Comparison of ENCODE assay signal across 8 cellular contexts in genomic region chr15:96356494-96357455, GRCh38. TPM values are rescaled to one million over a fixed set of nuclear protein-coding genes. Genes with fewer than 3 reads are reported as not detected.
A peak's percentile ranks its signal among the peaks of the same experiment; 100 is the strongest.
DNase-seq lines count a peak whose midpoint lies in the region; ATAC-seq and TF ChIP-seq lines count a peak whose summit lies in the region.

No MANE protein-coding gene starts in this region.

- H3K9ac ChIP-seq in colonic mucosa (ENCODE audit: low read depth in 2 of 2, low read length in 2 of 2): peak overlapping the region; percentile 46 to 52

- DNase-seq in 8988T (peak; percentile 68), NCI-H345 (lab: John Stamatoyannopoulos, UW) (peak; percentile 74), colonic mucosa (peak; percentile 89), right lobe of liver (peak; percentile 80 to 86 (median 85))
- DNase-seq in activated CD4-positive, alpha-beta T cell treated with anti-CD3 and anti-CD28 coated beads for 24 hours (ENCODE audit: low read depth in 2 of 2): peak; percentile 47 to 71
- DNase-seq in stimulated activated CD4-positive, alpha-beta T cell treated with anti-CD3 and anti-CD28 coated beads, TNF-alpha, amount 100 ng/mL, for 1 hour (ENCODE audit: low read depth in 3 of 3, low spot score in 1 of 3): peak in 2 of 3 donors; percentile 15 to 60

- WGBS in right lobe of liver (ENCODE audit: insufficient coverage, low coverage, low lambda C conversion rate, missing lambda C conversion rate): under 1% methylated on average over 40 of the region's 67 CpGs

- no peak for TF ChIP-seq POLR2A in right lobe of liver (IDR thresholded peaks at IDR 0.05)

- ATAC-seq in GM18511 (IDR thresholded peaks at IDR 0.05; ENCODE audit: unreplicated experiment): peak; percentile 90
- ATAC-seq in HG02981 (IDR thresholded peaks at IDR 0.05; ENCODE audit: unreplicated experiment): peak; percentile 66
- ATAC-seq in right lobe of liver: peak; percentile 70 to 78 (median 76)

- H3K4me1 ChIP-seq in colonic mucosa (peaks cover 4% of the 10 kb centered on the region), right lobe of liver (peaks cover 0 to 24% (median 4%) of the 10 kb centered on the region in 4 donors)

- H3K27me3 ChIP-seq in colonic mucosa: peaks cover 52% of the 10 kb centered on the region
- H3K27me3 ChIP-seq in right lobe of liver: no peaks in the 10 kb centered on the region

- intact Hi-C loops in colonic mucosa (cut with DNase I) (loop anchor here (2.0 to 10.0 kb wide), 3 partner anchors 30 to 1398 kb away; no protein-coding TSS in a partner anchor), right lobe of liver (cut with DNase I) (loop anchor here in 1 of 2 donors (10.0 kb wide), 1 partner anchor 538 kb away; no protein-coding TSS in a partner anchor)

- H3K27ac ChIP-seq in colonic mucosa (peak overlapping the region; percentile 20), right lobe of liver (peak overlapping the region; percentile 17 to 60 (median 58))

- no peaks in the 10 kb centered on the region for H3K9me3 ChIP-seq in colonic mucosa
- H3K9me3 ChIP-seq in right lobe of liver: no peaks in the 10 kb centered on the region

- H3K4me3 ChIP-seq in colonic mucosa (peak overlapping the region; percentile 58), right lobe of liver (peak overlapping the region; percentile 60 to 70 (median 64))

- H3K36me3 ChIP-seq in colonic mucosa (no peaks in the 10 kb centered on the region), right lobe of liver (no peaks in the 10 kb centered on the region)

- peak; percentile 99 for TF ChIP-seq CTCF in colonic mucosa (IDR thresholded peaks at IDR 0.05)
- TF ChIP-seq CTCF in right lobe of liver (IDR thresholded peaks at IDR 0.05): peak; percentile 95 to 97 (median 96)

RNA-seq across cellular contexts. Expression of gene NR2F2, which starts 26.3 kb away (rescaled TPM):
- total RNA-seq in colonic mucosa (10 to 100 TPM; 25.7 to 35.0 TPM), right lobe of liver (10 to 100 TPM; 11.6 to 30.0 (median 20.7) TPM)

Comparison
In these comparisons a context has a peak if more than half of its experiments do, and no peak if none do; other contexts are left out.
1. Peak in every context shown above with its lines: DNase-seq, ATAC-seq, H3K4me3 ChIP-seq and H3K27ac ChIP-seq.
2. DNase-seq: peak in every context shown above with its lines; median percentile 89 in colonic mucosa; 85 in right lobe of liver; 74 in NCI-H345; 68 in 8988T; 59 in activated CD4-positive, alpha-beta T cell treated with anti-CD3 and anti-CD28 coated beads for 24 hours; 38 in stimulated activated CD4-positive, alpha-beta T cell treated with anti-CD3 and anti-CD28 coated beads, TNF-alpha, amount 100 ng/mL, for 1 hour.